In the genomic region with DNA sequence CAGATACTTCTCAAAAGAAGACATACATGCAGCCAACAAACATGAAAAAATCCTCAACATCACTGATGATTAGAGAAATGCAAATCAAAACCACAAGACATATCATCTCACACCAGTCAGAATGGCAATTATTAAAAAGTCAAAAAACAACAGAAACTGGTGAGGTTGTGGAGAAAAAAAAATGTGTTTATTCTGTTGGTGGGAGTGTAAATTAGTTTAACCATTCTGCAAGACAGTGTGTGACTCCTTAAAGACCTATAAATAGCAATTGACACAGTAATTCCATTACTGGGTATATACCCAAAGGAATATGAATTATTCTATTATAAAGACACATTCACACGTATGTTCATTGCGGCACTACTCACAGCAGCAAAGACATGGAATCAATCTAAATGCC, we compare ENCODE assay signal across 36 cellular contexts.
"Had no signal": no experiment of that assay in that cellular context is flagged by ENCODE, and none has a peak within 500 bp of the region (broad histone marks: within the 10 kb centered on the region; RNA-seq: fewer than 3 reads in every experiment).

No MANE protein-coding gene starts in this region.

- H3K4me3 ChIP-seq: MG63 had no signal

- H3K9me3 ChIP-seq: MG63 had no signal

- H3K36me3 ChIP-seq: MG63 had no signal

- H3K27me3 ChIP-seq: MG63 had no signal

- DNase-seq: Kasumi-1, MG63, MM.1S, MV-4-11, NCI-H1048, NCI-H1092, NCI-H1092 treated with DMSO at 0.1 percent for 48 hours, NCI-H1105, NCI-H1105 treated with DMSO at 0.1 percent for 48 hours, NCI-H1417, NCI-H1417 treated with DMSO at 0.1 percent for 48 hours, NCI-H1436, NCI-H1436 treated with DMSO at 0.1 percent for 48 hours, NCI-H146, NCI-H1694, NCI-H1694 treated with DMSO at 0.1 percent for 48 hours, NCI-H187, NCI-H187 treated with DMSO at 0.1 percent for 48 hours, NCI-H1930, NCI-H2029, NCI-H2029 treated with DMSO at 0.1 percent for 48 hours, NCI-H2081, NCI-H2081 treated with DMSO at 0.1 percent for 48 hours, NCI-H2107, NCI-H2171, NCI-H2171 treated with DMSO at 0.1 percent for 48 hours, NCI-H2227 treated with DMSO at 0.1 percent for 48 hours, NCI-H226, NCI-H345, NCI-H446, NCI-H446 treated with DMSO at 0.1 percent for 48 hours, NCI-H510A, NCI-H510A treated with DMSO at 0.1 percent for 48 hours, NCI-H524, NCI-H524 treated with DMSO at 0.1 percent for 48 hours, NCI-H526 had no signal
